In the genomic region with DNA sequence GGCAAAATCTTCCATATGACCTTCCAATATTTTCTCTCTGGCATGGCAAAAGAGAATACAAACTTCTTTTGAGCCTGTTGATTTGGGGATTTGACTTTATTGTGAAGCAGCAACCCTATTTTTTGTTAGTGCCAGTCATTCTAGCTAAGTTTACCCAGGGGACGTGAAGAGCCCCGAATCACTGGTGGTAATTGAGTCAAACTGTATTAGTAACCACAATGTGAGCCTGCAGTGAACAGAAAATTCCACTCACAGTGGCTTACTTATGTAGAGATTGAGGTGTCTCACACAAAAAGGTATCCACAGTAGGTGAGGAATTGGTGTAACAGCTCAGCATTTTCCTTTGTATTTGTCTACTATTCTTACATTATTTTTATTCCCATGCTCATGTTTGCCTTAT, we compare ENCODE assay signal across 24 cellular contexts.
DNase-seq lines count a peak whose midpoint lies in the region; ATAC-seq and TF ChIP-seq lines count a peak whose summit lies in the region.
"Had no signal": no experiment of that assay in that cellular context is flagged by ENCODE, and none has a peak within 500 bp of the region (broad histone marks: within the 10 kb centered on the region; RNA-seq: fewer than 3 reads in every experiment).

No MANE protein-coding gene starts in this region.

- in situ Hi-C loops in HAP-1 (cut with MboI; ENCODE audit: low sequenced_read_pairs), result no loop called here

- peak overlapping the region; percentile 65 for H2AFZ ChIP-seq in OCI-LY3 (ENCODE audit: low read depth, low read length)

- H3K4me1 ChIP-seq in BLaER1 (peaks cover 16% of the 10 kb centered on the region), OCI-LY3 (ENCODE audit: low read length) (peaks cover 32% of the 10 kb centered on the region), HAP-1 (no peaks in the 10 kb centered on the region; the same call in 1 of the 2 replicates)
- H3K4me1 ChIP-seq: left ventricle myocardium inferior, SJCRH30 had no signal

- no peak for TF ChIP-seq CTCF in OCI-LY3 (IDR thresholded peaks at IDR 0.05; ENCODE audit: low read depth, low read length)

- H3K4me3 ChIP-seq in BLaER1 (no peak overlapping the region), OCI-LY3 (ENCODE audit: low read length) (peak overlapping the region; percentile 5; the same call in 1 of the 2 replicates), HAP-1 (no peak overlapping the region)
- H3K4me3 ChIP-seq: left ventricle myocardium inferior, SJCRH30 had no signal

- H4K20me1 ChIP-seq in BLaER1, result no peaks in the 10 kb centered on the region
- H4K20me1 ChIP-seq in OCI-LY3 (ENCODE audit: insufficient read depth, low read length), result no peaks in the 10 kb centered on the region

- H3K27ac ChIP-seq in BLaER1 (peak overlapping the region; percentile 1; the same call in 1 of the 2 replicates), OCI-LY3 (ENCODE audit: low read length) (peak overlapping the region; percentile 68)
- H3K27ac ChIP-seq: brain microvascular endothelial cell, left ventricle myocardium inferior, SJCRH30 had no signal

- H3K4me2 ChIP-seq in BLaER1, result peak overlapping the region; percentile 48
- H3K4me2 ChIP-seq in OCI-LY3 (ENCODE audit: low read length), result peak overlapping the region; percentile 34

- no peaks in the 10 kb centered on the region for H3K9me3 ChIP-seq in BLaER1
- H3K9me3 ChIP-seq in OCI-LY3 (ENCODE audit: insufficient read depth, low read length), result no peaks in the 10 kb centered on the region
- no peaks in the 10 kb centered on the region for H3K9me3 ChIP-seq in HAP-1
- H3K9me3 ChIP-seq: left ventricle myocardium inferior, SJCRH30 had no signal

- H3K9ac ChIP-seq in BLaER1 (no peak overlapping the region), OCI-LY3 (ENCODE audit: low read length) (peak overlapping the region; percentile 22)

- ATAC-seq in GM18907 (IDR thresholded peaks at IDR 0.05; ENCODE audit: unreplicated experiment) (peak; percentile 68), HG03060 (IDR thresholded peaks at IDR 0.05; ENCODE audit: low read depth, unreplicated experiment) (peak; percentile 62), HG03521 (IDR thresholded peaks at IDR 0.05; ENCODE audit: unreplicated experiment) (no peak)
- ATAC-seq: PC-3, WTC11 had no signal

- H3K79me2 ChIP-seq in OCI-LY3 (ENCODE audit: low read length), result no peaks in the 10 kb centered on the region

- DNase-seq in HAP-1 (ENCODE audit: low spot score in 2 of 2) (no peak), T-helper 9 cell (no peak), SKM-1 treated with dmso at 0.1 percent for 144 hours (lab: John Stamatoyannopoulos, UW; ENCODE audit: unreplicated experiment) (no peak)
- DNase-seq: activated CD8-positive, alpha-beta memory T cell treated with anti-CD3 and anti-CD28 coated beads for 24 hours; brain microvascular endothelial cell; DMS 273 treated with DMSO at 0.1 percent for 48 hours; endodermal cell; GDM1; head of caudate nucleus; left ventricle myocardium inferior; NCI-H146; NCI-H2171 treated with DMSO at 0.1 percent for 48 hours; PC-3; SJCRH30; small intestine; stimulated activated CD4-positive, alpha-beta T cell treated with anti-CD3 and anti-CD28 coated beads, Interleukin-4, amount 100 ng/mL, for 24 hours; substantia nigra; T-helper 2 cell had no signal

- H3K27me3 ChIP-seq in BLaER1, result no peaks in the 10 kb centered on the region
- H3K27me3 ChIP-seq in OCI-LY3 (ENCODE audit: low read depth, low read length), result no peaks in the 10 kb centered on the region; the same call in 1 of the 2 replicates
- no peaks in the 10 kb centered on the region for H3K27me3 ChIP-seq in HAP-1 (ENCODE audit: low read depth)
- H3K27me3 ChIP-seq: brain microvascular endothelial cell, SJCRH30 had no signal

- H3K36me3 ChIP-seq in BLaER1, result no peaks in the 10 kb centered on the region
- H3K36me3 ChIP-seq in OCI-LY3 (replicated peaks; ENCODE audit: low read depth, low read length), result no peaks in the 10 kb centered on the region
- H3K36me3 ChIP-seq in HAP-1 (replicated peaks), result no peaks in the 10 kb centered on the region
- H3K36me3 ChIP-seq: brain microvascular endothelial cell, left ventricle myocardium inferior, SJCRH30 had no signal
